In the genomic region with DNA sequence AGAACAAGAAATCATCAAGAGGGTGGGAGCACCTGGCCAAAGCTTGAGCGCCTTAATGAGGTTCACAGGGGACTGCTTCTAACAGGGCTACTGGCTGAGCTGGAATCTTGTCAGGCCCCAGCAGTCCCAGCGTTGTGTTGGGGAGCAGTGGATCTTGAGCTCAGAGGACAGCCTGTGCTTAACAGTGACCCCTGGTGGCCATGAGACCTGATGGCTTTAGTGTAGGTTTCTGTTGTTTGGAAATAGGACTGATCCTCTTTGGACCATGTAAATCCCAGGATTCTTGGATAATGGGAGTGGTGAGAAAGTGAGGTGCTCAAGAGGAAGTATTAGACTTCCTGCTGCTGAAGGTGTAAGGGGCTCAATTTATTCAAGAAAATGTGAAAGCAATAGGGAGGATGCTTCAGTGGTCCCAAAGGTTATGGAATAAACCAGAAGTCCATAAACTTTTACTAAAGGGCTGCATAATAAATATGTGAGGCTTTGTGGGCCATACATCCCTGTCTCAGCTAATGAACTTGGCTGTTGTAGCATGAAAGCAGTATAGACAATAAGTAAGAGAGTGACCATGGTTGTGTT, we compare ENCODE assay signal across 8 cellular contexts.
DNase-seq lines count a peak whose midpoint lies in the region; ATAC-seq and TF ChIP-seq lines count a peak whose summit lies in the region.

No MANE protein-coding gene starts in this region.

- no peaks in the 10 kb centered on the region for H3K79me2 ChIP-seq in OCI-LY3 (ENCODE audit: low read length)

- H3K4me2 ChIP-seq in OCI-LY3 (ENCODE audit: low read length) = no peak overlapping the region

- CTCF ChIA-PET in activated CD8-positive, alpha-beta T cell treated with anti-CD3 and anti-CD28 coated beads for 36 hours (lab: Charles Lee) = interaction anchor here (1.2 to 7.1 kb wide), 8 partner anchors 13 to 345 kb away, joined by 3 to 44 read pairs (median 4); no protein-coding TSS in a partner anchor
- CTCF ChIA-PET in activated CD8-positive, alpha-beta T cell treated with anti-CD3 and anti-CD28 coated beads, Interleukin-2, amount 10 ng/mL, durations not matched to agents 7 days and 5 days (lab: Charles Lee) = interaction anchor here (0.5 to 2.9 kb wide), 4 partner anchors 19 to 338 kb away, joined by 3 to 18 read pairs (median 8); no protein-coding TSS in a partner anchor

- POLR2A ChIA-PET in activated CD8-positive, alpha-beta T cell treated with anti-CD3 and anti-CD28 coated beads for 36 hours (lab: Charles Lee) = no interaction called here
- POLR2A ChIA-PET in activated CD8-positive, alpha-beta T cell treated with anti-CD3 and anti-CD28 coated beads, Interleukin-2, amount 10 ng/mL, durations not matched to agents 7 days and 5 days (lab: Charles Lee) = no interaction called here

- peak; percentile 13 for TF ChIP-seq CTCF in activated CD8-positive, alpha-beta T cell treated with anti-CD3 and anti-CD28 coated beads for 36 hours (IDR thresholded peaks at IDR 0.05)
- peak; percentile 97 for TF ChIP-seq CTCF in OCI-LY3 (IDR thresholded peaks at IDR 0.05; ENCODE audit: low read depth, low read length)

- no peak overlapping the region for H3K27ac ChIP-seq in OCI-LY3 (ENCODE audit: low read length)

- no peaks in the 10 kb centered on the region for H3K27me3 Mint-ChIP-seq in activated CD8-positive, alpha-beta T cell treated with anti-CD3 and anti-CD28 coated beads for 36 hours
- peaks cover 2% of the 10 kb centered on the region for H3K27me3 Mint-ChIP-seq in activated CD8-positive, alpha-beta T cell treated with anti-CD3 and anti-CD28 coated beads, Interleukin-2, amount 10 ng/mL, durations not matched to agents 7 days and 5 days (ENCODE audit: low read depth)
- peaks cover 3% of the 10 kb centered on the region for H3K27me3 Mint-ChIP-seq in activated naive CD8-positive, alpha-beta T cell treated with anti-CD3 and anti-CD28 coated beads for 36 hours

- H3K4me1 Mint-ChIP-seq in activated CD8-positive, alpha-beta T cell treated with anti-CD3 and anti-CD28 coated beads for 36 hours (ENCODE audit: low read depth) = no peaks in the 10 kb centered on the region
- H3K4me1 Mint-ChIP-seq in activated CD8-positive, alpha-beta T cell treated with anti-CD3 and anti-CD28 coated beads, Interleukin-2, amount 10 ng/mL, durations not matched to agents 7 days and 5 days (ENCODE audit: low read depth) = no peaks in the 10 kb centered on the region
- no peaks in the 10 kb centered on the region for H3K4me1 Mint-ChIP-seq in activated naive CD8-positive, alpha-beta T cell treated with anti-CD3 and anti-CD28 coated beads for 36 hours

- no peak overlapping the region for H3K27ac Mint-ChIP-seq in activated CD8-positive, alpha-beta T cell treated with anti-CD3 and anti-CD28 coated beads for 36 hours
- H3K27ac Mint-ChIP-seq in activated CD8-positive, alpha-beta T cell treated with anti-CD3 and anti-CD28 coated beads, Interleukin-2, amount 10 ng/mL, durations not matched to agents 7 days and 5 days = no peak overlapping the region
- no peak overlapping the region for H3K27ac Mint-ChIP-seq in activated naive CD8-positive, alpha-beta T cell treated with anti-CD3 and anti-CD28 coated beads for 36 hours

- no peaks in the 10 kb centered on the region for H3K36me3 ChIP-seq in OCI-LY3 (replicated peaks; ENCODE audit: low read depth, low read length)

- no peak for ATAC-seq in activated CD8-positive, alpha-beta T cell treated with anti-CD3 and anti-CD28 coated beads for 36 hours
- no peak for ATAC-seq in activated CD8-positive, alpha-beta T cell treated with anti-CD3 and anti-CD28 coated beads, Interleukin-2, amount 10 ng/mL, durations not matched to agents 7 days and 5 days
- no peak for ATAC-seq in HG02610 (IDR thresholded peaks at IDR 0.05; ENCODE audit: unreplicated experiment)

- no peaks in the 10 kb centered on the region for H3K4me1 ChIP-seq in OCI-LY3 (ENCODE audit: low read length)

- H2AFZ ChIP-seq in OCI-LY3 (ENCODE audit: low read depth, low read length) = no peak overlapping the region

- H3K9ac ChIP-seq in OCI-LY3 (ENCODE audit: low read length) = no peak overlapping the region

- H3K4me3 ChIP-seq in OCI-LY3 (ENCODE audit: low read length) = no peak overlapping the region

- intact Hi-C loops in activated CD8-positive, alpha-beta T cell treated with anti-CD3 and anti-CD28 coated beads for 36 hours (cut with micrococcal nuclease) = no loop called here

- no peaks in the 10 kb centered on the region for H3K36me3 Mint-ChIP-seq in activated CD8-positive, alpha-beta T cell treated with anti-CD3 and anti-CD28 coated beads for 36 hours (ENCODE audit: low read depth)
- H3K36me3 Mint-ChIP-seq in activated CD8-positive, alpha-beta T cell treated with anti-CD3 and anti-CD28 coated beads, Interleukin-2, amount 10 ng/mL, durations not matched to agents 7 days and 5 days (ENCODE audit: low read depth) = no peaks in the 10 kb centered on the region
- no peaks in the 10 kb centered on the region for H3K36me3 Mint-ChIP-seq in activated naive CD8-positive, alpha-beta T cell treated with anti-CD3 and anti-CD28 coated beads for 36 hours

- no peak overlapping the region for H3K4me3 Mint-ChIP-seq in activated CD8-positive, alpha-beta T cell treated with anti-CD3 and anti-CD28 coated beads for 36 hours
- H3K4me3 Mint-ChIP-seq in activated CD8-positive, alpha-beta T cell treated with anti-CD3 and anti-CD28 coated beads, Interleukin-2, amount 10 ng/mL, durations not matched to agents 7 days and 5 days = no peak overlapping the region
- no peak overlapping the region for H3K4me3 Mint-ChIP-seq in activated naive CD8-positive, alpha-beta T cell treated with anti-CD3 and anti-CD28 coated beads for 36 hours

- H4K20me1 ChIP-seq in OCI-LY3 (ENCODE audit: insufficient read depth, low read length) = no peaks in the 10 kb centered on the region

- H3K27me3 ChIP-seq in OCI-LY3 (ENCODE audit: low read depth, low read length) = peaks cover 43% of the 10 kb centered on the region

- H3K9me3 Mint-ChIP-seq in activated CD8-positive, alpha-beta T cell treated with anti-CD3 and anti-CD28 coated beads for 36 hours = no peaks in the 10 kb centered on the region
- no peaks in the 10 kb centered on the region for H3K9me3 Mint-ChIP-seq in activated CD8-positive, alpha-beta T cell treated with anti-CD3 and anti-CD28 coated beads, Interleukin-2, amount 10 ng/mL, durations not matched to agents 7 days and 5 days (ENCODE audit: insufficient read depth)
- no peaks in the 10 kb centered on the region for H3K9me3 Mint-ChIP-seq in activated naive CD8-positive, alpha-beta T cell treated with anti-CD3 and anti-CD28 coated beads for 36 hours

- no peaks in the 10 kb centered on the region for H3K9me3 ChIP-seq in OCI-LY3 (ENCODE audit: insufficient read depth, low read length)

- DNase-seq in activated CD8-positive, alpha-beta T cell treated with anti-CD3 and anti-CD28 coated beads for 36 hours = no peak
- no peak for DNase-seq in activated CD8-positive, alpha-beta T cell treated with anti-CD3 and anti-CD28 coated beads, Interleukin-2, amount 10 ng/mL, durations not matched to agents 7 days and 5 days
- DNase-seq in activated naive CD8-positive, alpha-beta T cell treated with anti-CD3 and anti-CD28 coated beads for 36 hours = peak; percentile 45
- peak; percentile 79 for DNase-seq in iPS-NIHi7 (ENCODE audit: extremely low spot score)
- peak; percentile 35 for DNase-seq in stimulated activated CD8-positive, alpha-beta memory T cell treated with anti-CD3 and anti-CD28 coated beads, Interleukin-4, amount 100 ng/mL, for 24 hours (ENCODE audit: low read depth)
- no peak for DNase-seq in effector CD4-positive, alpha-beta T cell

Comparison
In these comparisons a context has a peak if more than half of its experiments do, and no peak if none do; other contexts are left out.
1. DNase-seq: peak in activated naive CD8-positive, alpha-beta T cell treated with anti-CD3 and anti-CD28 coated beads for 36 hours (single experiment), iPS-NIHi7 (single experiment) and stimulated activated CD8-positive, alpha-beta memory T cell treated with anti-CD3 and anti-CD28 coated beads, Interleukin-4, amount 100 ng/mL, for 24 hours (single experiment); none in activated CD8-positive, alpha-beta T cell treated with anti-CD3 and anti-CD28 coated beads for 36 hours (single experiment), activated CD8-positive, alpha-beta T cell treated with anti-CD3 and anti-CD28 coated beads, Interleukin-2, amount 10 ng/mL, durations not matched to agents 7 days and 5 days (single experiment) and effector CD4-positive, alpha-beta T cell (single experiment).